1 cellular context compared by ENCODE assay signal in the genomic region with DNA sequence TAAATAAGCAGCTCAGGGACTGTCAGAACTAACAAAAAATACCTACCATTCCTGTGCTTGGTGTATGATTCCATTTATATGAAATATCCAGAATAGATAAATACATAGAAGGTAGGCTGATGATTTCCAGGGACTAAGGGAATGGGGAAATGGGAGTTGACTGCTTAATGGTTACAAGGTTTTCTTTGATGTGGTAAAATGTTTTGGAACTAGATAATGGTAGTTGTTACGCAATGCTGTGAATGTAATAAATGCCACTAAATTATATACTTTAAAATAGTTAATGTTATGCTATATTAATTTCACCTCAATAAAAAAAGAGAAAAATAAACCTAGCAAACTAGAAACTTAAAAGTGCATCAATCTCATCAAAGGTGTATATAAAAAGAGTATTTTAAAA.
TF ChIP-seq lines count a peak whose summit lies in the region.

No MANE protein-coding gene starts in this region.

TF ChIP-seq in K562, 482 proteins besides CTCF, POLR2A, EP300 and RAD21 (continued from another document):
- TF ChIP-seq, protein P1, sequence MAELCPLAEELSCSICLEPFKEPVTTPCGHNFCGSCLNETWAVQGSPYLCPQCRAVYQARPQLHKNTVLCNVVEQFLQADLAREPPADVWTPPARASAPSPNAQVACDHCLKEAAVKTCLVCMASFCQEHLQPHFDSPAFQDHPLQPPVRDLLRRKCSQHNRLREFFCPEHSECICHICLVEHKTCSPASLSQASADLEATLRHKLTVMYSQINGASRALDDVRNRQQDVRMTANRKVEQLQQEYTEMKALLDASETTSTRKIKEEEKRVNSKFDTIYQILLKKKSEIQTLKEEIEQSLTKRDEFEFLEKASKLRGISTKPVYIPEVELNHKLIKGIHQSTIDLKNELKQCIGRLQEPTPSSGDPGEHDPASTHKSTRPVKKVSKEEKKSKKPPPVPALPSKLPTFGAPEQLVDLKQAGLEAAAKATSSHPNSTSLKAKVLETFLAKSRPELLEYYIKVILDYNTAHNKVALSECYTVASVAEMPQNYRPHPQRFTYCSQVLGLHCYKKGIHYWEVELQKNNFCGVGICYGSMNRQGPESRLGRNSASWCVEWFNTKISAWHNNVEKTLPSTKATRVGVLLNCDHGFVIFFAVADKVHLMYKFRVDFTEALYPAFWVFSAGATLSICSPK (IDR thresholded peaks at IDR 0.05; ENCODE audit: borderline replicate concordance): no peak
